Comparison of ENCODE assay signal across 2 cellular contexts in the genomic region with DNA sequence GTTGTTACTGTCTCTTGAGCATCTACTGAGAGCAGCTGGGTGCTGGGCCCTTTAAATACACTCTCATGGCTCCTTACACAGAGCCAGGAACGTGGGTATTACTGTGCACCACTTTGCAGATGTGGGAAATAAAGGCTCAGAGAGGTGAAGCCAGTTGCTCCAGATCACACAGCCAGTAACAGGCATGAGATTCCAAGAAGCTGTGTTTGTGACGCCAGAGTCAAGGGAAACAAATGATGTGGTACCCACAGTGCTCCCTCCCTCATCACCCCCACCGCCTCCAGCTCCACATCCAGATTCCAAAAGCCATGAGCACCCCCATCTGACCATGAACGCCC.
TF ChIP-seq lines count a peak whose summit lies in the region.

No MANE protein-coding gene starts in this region.

TF ChIP-seq in HepG2, 621 proteins besides CTCF, POLR2A, EP300 and RAD21:
- TF ChIP-seq RAD51 (IDR thresholded peaks at IDR 0.05; ENCODE audit: borderline replicate concordance), result no peak
- TF ChIP-seq, protein P1, sequence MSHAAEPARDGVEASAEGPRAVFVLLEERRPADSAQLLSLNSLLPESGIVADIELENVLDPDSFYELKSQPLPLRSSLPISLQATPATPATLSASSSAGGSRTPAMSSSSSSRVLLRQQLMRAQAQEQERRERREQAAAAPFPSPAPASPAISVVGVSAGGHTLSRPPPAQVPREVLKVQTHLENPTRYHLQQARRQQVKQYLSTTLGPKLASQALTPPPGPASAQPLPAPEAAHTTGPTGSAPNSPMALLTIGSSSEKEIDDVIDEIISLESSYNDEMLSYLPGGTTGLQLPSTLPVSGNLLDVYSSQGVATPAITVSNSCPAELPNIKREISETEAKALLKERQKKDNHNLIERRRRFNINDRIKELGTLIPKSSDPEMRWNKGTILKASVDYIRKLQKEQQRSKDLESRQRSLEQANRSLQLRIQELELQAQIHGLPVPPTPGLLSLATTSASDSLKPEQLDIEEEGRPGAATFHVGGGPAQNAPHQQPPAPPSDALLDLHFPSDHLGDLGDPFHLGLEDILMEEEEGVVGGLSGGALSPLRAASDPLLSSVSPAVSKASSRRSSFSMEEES (CRISPR knock-in tag; IDR thresholded peaks at IDR 0.05), result no peak
- 0 out of 2 replicates have a peak, but pooled peaks have one; percentile 25 for TF ChIP-seq ZC3H13 (CRISPR knock-in tag; IDR thresholded peaks at IDR 0.05)
- TF ChIP-seq ZNF768 (CRISPR knock-in tag; IDR thresholded peaks at IDR 0.05), result peak; percentile 78; the same call in 1 of the 2 replicates

TF ChIP-seq in K562, 482 proteins besides CTCF, POLR2A, EP300 and RAD21:
- no peak for TF ChIP-seq HEY1 (CRISPR knock-in tag; IDR thresholded peaks at IDR 0.05; ENCODE audit: borderline replicate concordance)
- TF ChIP-seq RBM25 (IDR thresholded peaks at IDR 0.05; ENCODE audit: low read depth, low read length, severe bottlenecking), result peak; percentile 44
- TF ChIP-seq, protein P2, sequence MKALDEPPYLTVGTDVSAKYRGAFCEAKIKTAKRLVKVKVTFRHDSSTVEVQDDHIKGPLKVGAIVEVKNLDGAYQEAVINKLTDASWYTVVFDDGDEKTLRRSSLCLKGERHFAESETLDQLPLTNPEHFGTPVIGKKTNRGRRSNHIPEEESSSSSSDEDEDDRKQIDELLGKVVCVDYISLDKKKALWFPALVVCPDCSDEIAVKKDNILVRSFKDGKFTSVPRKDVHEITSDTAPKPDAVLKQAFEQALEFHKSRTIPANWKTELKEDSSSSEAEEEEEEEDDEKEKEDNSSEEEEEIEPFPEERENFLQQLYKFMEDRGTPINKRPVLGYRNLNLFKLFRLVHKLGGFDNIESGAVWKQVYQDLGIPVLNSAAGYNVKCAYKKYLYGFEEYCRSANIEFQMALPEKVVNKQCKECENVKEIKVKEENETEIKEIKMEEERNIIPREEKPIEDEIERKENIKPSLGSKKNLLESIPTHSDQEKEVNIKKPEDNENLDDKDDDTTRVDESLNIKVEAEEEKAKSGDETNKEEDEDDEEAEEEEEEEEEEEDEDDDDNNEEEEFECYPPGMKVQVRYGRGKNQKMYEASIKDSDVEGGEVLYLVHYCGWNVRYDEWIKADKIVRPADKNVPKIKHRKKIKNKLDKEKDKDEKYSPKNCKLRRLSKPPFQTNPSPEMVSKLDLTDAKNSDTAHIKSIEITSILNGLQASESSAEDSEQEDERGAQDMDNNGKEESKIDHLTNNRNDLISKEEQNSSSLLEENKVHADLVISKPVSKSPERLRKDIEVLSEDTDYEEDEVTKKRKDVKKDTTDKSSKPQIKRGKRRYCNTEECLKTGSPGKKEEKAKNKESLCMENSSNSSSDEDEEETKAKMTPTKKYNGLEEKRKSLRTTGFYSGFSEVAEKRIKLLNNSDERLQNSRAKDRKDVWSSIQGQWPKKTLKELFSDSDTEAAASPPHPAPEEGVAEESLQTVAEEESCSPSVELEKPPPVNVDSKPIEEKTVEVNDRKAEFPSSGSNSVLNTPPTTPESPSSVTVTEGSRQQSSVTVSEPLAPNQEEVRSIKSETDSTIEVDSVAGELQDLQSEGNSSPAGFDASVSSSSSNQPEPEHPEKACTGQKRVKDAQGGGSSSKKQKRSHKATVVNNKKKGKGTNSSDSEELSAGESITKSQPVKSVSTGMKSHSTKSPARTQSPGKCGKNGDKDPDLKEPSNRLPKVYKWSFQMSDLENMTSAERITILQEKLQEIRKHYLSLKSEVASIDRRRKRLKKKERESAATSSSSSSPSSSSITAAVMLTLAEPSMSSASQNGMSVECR (CRISPR knock-in tag; IDR thresholded peaks at IDR 0.05), result no peak
- TF ChIP-seq ZFP36 (IDR thresholded peaks at IDR 0.05; ENCODE audit: low read depth, low read length, partially characterized antibody), result peak; percentile 25
